15 cellular contexts compared by ENCODE assay signal in the genomic region with DNA sequence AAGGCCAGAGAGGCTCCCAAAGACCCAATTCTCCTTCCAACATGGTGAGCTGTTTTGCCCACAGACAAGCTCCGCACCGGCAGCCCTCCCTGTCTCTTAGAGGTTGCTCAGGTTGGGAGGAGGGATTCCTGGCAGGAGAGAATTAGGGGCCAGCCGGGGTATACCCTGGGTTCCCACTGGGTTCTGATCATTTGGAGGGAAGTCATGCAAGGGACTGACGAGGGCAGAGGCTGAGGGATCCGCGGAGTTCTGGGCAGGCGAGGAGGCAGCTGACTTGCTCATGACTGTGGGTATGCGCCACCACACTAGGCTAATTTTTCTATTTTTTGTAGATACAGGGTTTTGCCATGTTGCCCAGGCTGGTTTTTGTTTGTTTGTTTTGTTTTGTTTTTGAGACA. TPM values are rescaled to one million over a fixed set of nuclear protein-coding genes. Genes with fewer than 3 reads are reported as not detected.
A peak's percentile ranks its signal among the peaks of the same experiment; 100 is the strongest.
DNase-seq lines count a peak whose midpoint lies in the region; ATAC-seq and TF ChIP-seq lines count a peak whose summit lies in the region.
"Had no signal": no experiment of that assay in that cellular context is flagged by ENCODE, and none has a peak within 500 bp of the region (broad histone marks: within the 10 kb centered on the region; RNA-seq: fewer than 3 reads in every experiment).

No MANE protein-coding gene starts in this region.

- DNase-seq in adrenal gland (peak in 2 of 7 donors; percentile 47 to 53), foreskin melanocyte (peak; percentile 83), sigmoid colon (no peak), T-helper 9 cell (no peak), NCI-H146 treated with DMSO at 0.1 percent for 48 hours (lab: John Stamatoyannopoulos, UW; ENCODE audit: unreplicated experiment) (no peak)
- DNase-seq: activated effector memory CD4-positive, alpha-beta T cell treated with Interleukin-2 at 50 U/mL for 16 hours; Calu3; effector CD4-positive, alpha-beta T cell; GF-D8; NCI-H1048; retina; stimulated activated CD4-positive, alpha-beta T cell treated with anti-CD3 and anti-CD28 coated beads, Interleukin-4, amount 100 ng/mL, for 1 hour had no signal

- intact Hi-C loops in adrenal gland (cut with DNase I) (no loop called here), sigmoid colon (cut with DNase I) (no loop called here)

- H3K4me1 ChIP-seq in ACC112 (ENCODE audit: control insufficient read depth, insufficient read depth, low read length, unreplicated experiment), result peaks cover 32% of the 10 kb centered on the region
- H3K4me1 ChIP-seq in adrenal gland (replicated peaks in 1 of 2), result peaks cover 58 to 67% of the 10 kb centered on the region in 2 donors
- H3K4me1 ChIP-seq in sigmoid colon, result peaks cover 0 to 60% (median 52%) of the 10 kb centered on the region in 4 donors

- H3K27me3 ChIP-seq in ACC112 (ENCODE audit: insufficient read depth, low read length) (no peaks in the 10 kb centered on the region), adrenal gland (no peaks in the 10 kb centered on the region), sigmoid colon (no peaks in the 10 kb centered on the region)

- TF ChIP-seq POLR2A in adrenal gland (IDR thresholded peaks at IDR 0.05) (no peak), sigmoid colon (IDR thresholded peaks at IDR 0.05) (no peak)

- H3K36me3 ChIP-seq in ACC112 (ENCODE audit: insufficient read depth, low read length) (no peaks in the 10 kb centered on the region), adrenal gland (replicated peaks in 1 of 2) (no peaks in the 10 kb centered on the region), sigmoid colon (no peaks in the 10 kb centered on the region)

- H3K9me3 ChIP-seq in adrenal gland (replicated peaks in 1 of 3), result no peaks in the 10 kb centered on the region
- no peaks in the 10 kb centered on the region for H3K9me3 ChIP-seq in sigmoid colon

- TF ChIP-seq EP300 in sigmoid colon (IDR thresholded peaks at IDR 0.05), result no peak

- peak overlapping the region; percentile 88 for H3K4me3 ChIP-seq in ACC112 (ENCODE audit: low read depth, low read length)
- peak overlapping the region in 1 of 4 donors; percentile 27 for H3K4me3 ChIP-seq in adrenal gland
- peak overlapping the region in 2 of 4 donors; percentile 1 to 15 for H3K4me3 ChIP-seq in sigmoid colon

- TF ChIP-seq CTCF in adrenal gland (IDR thresholded peaks at IDR 0.05) (no peak), sigmoid colon (IDR thresholded peaks at IDR 0.05) (no peak)

- ATAC-seq in HG03354 (IDR thresholded peaks at IDR 0.05; ENCODE audit: poor library complexity, severe bottlenecking, unreplicated experiment) (no peak), GM18909 (IDR thresholded peaks at IDR 0.05; ENCODE audit: poor library complexity, unreplicated experiment) (no peak)

- no peak overlapping the region for H2AFZ ChIP-seq in ACC112 (ENCODE audit: low read length, unreplicated experiment)

- 38 to 52% (median 44%) methylated on average over 5 to 8 of the region's 8 CpGs for WGBS in adrenal gland, 4 donors
- WGBS in sigmoid colon, 2 donors, result 90 to 93% methylated on average over 8 of the region's 8 CpGs

- peaks cover 65% of the 10 kb centered on the region for H3K79me2 ChIP-seq in ACC112 (ENCODE audit: control insufficient read depth, insufficient read depth, low read length, unreplicated experiment)

- H3K27ac ChIP-seq in ACC112 (ENCODE audit: low read depth, low read length) (no peak overlapping the region), adrenal gland (peak overlapping the region; percentile 55 to 96 (median 91)), sigmoid colon (peak overlapping the region; percentile 86 to 90 (median 87))

RNA-seq across cellular contexts. Expression of a gene that starts 4.6 kb away (rescaled TPM):
- total RNA-seq in adrenal gland (100 to 1,000 TPM; 119 to 359 (median 144) TPM), sigmoid colon (10 to 100 TPM; 43.1 to 69.2 (median 45.5) TPM)
- polyA plus RNA-seq in adrenal gland (100 to 1,000 TPM; 210 to 265 (median 254) TPM), sigmoid colon (100 to 1,000 TPM; 211 to 336 (median 268) TPM)

RNA-seq across cellular contexts. Expression of a gene that starts 56.2 kb away (rescaled TPM):
- total RNA-seq in adrenal gland, result 10 to 100 TPM in 7 of 8 donors, 1 to 10 TPM in 1; 8.3 to 22.2 (median 18.8) TPM
- polyA plus RNA-seq in adrenal gland, result 10 to 100 TPM; 18.2 to 45.5 (median 22.4) TPM
- 1 to 10 TPM; 7.6 to 10.0 (median 9.3) TPM for total RNA-seq in sigmoid colon
- 10 to 100 TPM in 2 of 3 donors, 1 to 10 TPM in 1; 9.0 to 30.0 (median 15.0) TPM for polyA plus RNA-seq in sigmoid colon
